ENCODE assay signal across 18 cellular contexts in the genomic region with DNA sequence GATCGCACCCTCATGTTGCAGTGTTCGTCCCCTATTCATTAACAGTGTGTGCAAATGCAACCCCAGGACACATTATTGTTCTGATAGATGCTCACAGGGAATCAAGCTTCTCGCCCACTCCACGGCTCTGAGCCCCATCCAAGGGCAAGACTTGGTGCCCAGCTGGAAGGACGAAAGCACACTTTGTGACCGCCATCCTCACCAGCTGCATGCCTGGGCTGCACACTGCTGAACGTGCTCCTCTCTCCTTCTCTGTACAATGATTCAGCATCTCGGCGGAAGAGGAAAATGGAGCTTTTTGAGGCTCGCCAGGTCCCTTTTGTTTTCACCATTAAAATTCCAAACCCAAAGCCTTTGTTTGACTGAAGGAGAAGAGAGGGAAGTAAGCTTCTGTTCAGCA. TPM values are rescaled to one million over a fixed set of nuclear protein-coding genes. Genes with fewer than 3 reads are reported as not detected.
DNase-seq lines count a peak whose midpoint lies in the region; ATAC-seq and TF ChIP-seq lines count a peak whose summit lies in the region.
"Had no signal": no experiment of that assay in that cellular context is flagged by ENCODE, and none has a peak within 500 bp of the region (broad histone marks: within the 10 kb centered on the region; RNA-seq: fewer than 3 reads in every experiment).

No MANE protein-coding gene starts in this region.

- H3K9me3 ChIP-seq in Peyer's patch, result no peaks in the 10 kb centered on the region
- H3K9me3 ChIP-seq in esophagus squamous epithelium, result no peaks in the 10 kb centered on the region
- H3K9me3 ChIP-seq: BLaER1 treated with 17β-estradiol and CSF1 and Interleukin-3, amounts not matched to agents 10 nM and 100 nM had no signal

- 77 to 87% methylated on average over 9 to 10 of the region's 10 CpGs for WGBS in esophagus squamous epithelium, 2 donors

- DNase-seq in GM23338 (ENCODE audit: low spot score) (no peak), Peyer's patch (peak in 2 of 3 donors; percentile 15 to 34), left lobe of liver (ENCODE audit: low spot score) (peak; percentile 15), ecto neural progenitor cell (ENCODE audit: low spot score) (no peak), esophagus squamous epithelium (lab: John Stamatoyannopoulos, UW) (no peak)
- no peak for DNase-seq in stimulated activated effector memory CD8-positive, alpha-beta T cell treated with anti-CD3 and anti-CD28 coated beads, Interleukin-12 subunit alpha, Interleukin-12 subunit beta, amount 100 ng/mL, for 72 hours (ENCODE audit: low spot score in 2 of 2)
- DNase-seq: CD8-positive, alpha-beta memory T cell; NCI-H1417 treated with DMSO at 0.1 percent for 48 hours; NCI-H187 treated with DMSO at 0.1 percent for 48 hours; NCI-H226; NCI-H524; PC-3; SIG-M5 had no signal

- TF ChIP-seq POLR2A in Peyer's patch (IDR thresholded peaks at IDR 0.05) (no peak), esophagus squamous epithelium (IDR thresholded peaks at IDR 0.05) (no peak)

- peaks cover 3% of the 10 kb centered on the region for H3K27me3 Mint-ChIP-seq in GM23338 (ENCODE audit: insufficient read depth, low read depth, poor library complexity)
- H3K27me3 Mint-ChIP-seq: CD8-positive, alpha-beta memory T cell had no signal

- intact Hi-C loops in esophagus squamous epithelium (cut with DNase I), result no loop called here

- no peak for ATAC-seq in GM23338
- ATAC-seq in left lobe of liver, result no peak
- no peak for ATAC-seq in stimulated activated effector memory CD8-positive, alpha-beta T cell treated with anti-CD3 and anti-CD28 coated beads, Interleukin-12 subunit alpha, Interleukin-12 subunit beta, amount 100 ng/mL, for 72 hours
- no peak for ATAC-seq in HG02759 (IDR thresholded peaks at IDR 0.05; ENCODE audit: unreplicated experiment)
- ATAC-seq: HepG2, PC-3 had no signal

- no peak overlapping the region; the same call in 1 of the 2 replicates for H3K4me2 ChIP-seq in GM23338

- H3K27ac Mint-ChIP-seq in GM23338, result peak overlapping the region; percentile 73; the same call in 1 of the 2 replicates
- peak overlapping the region; percentile 26 for H3K27ac Mint-ChIP-seq in stimulated activated effector memory CD8-positive, alpha-beta T cell treated with anti-CD3 and anti-CD28 coated beads, Interleukin-12 subunit alpha, Interleukin-12 subunit beta, amount 100 ng/mL, for 72 hours

- H3K4me3 Mint-ChIP-seq in GM23338, result no peak overlapping the region
- H3K4me3 Mint-ChIP-seq in stimulated activated effector memory CD8-positive, alpha-beta T cell treated with anti-CD3 and anti-CD28 coated beads, Interleukin-12 subunit alpha, Interleukin-12 subunit beta, amount 100 ng/mL, for 72 hours, result no peak overlapping the region
- H3K4me3 Mint-ChIP-seq: CD8-positive, alpha-beta memory T cell had no signal

- peaks cover 19% of the 10 kb centered on the region for H3K4me1 ChIP-seq in GM23338 (ENCODE audit: insufficient read depth)
- H3K4me1 ChIP-seq in Peyer's patch, result no peaks in the 10 kb centered on the region
- no peaks in the 10 kb centered on the region for H3K4me1 ChIP-seq in esophagus squamous epithelium

- H3K36me3 ChIP-seq in GM23338 (ENCODE audit: insufficient read depth), result no peaks in the 10 kb centered on the region
- H3K36me3 ChIP-seq in Peyer's patch, result peaks cover 0 to 26% (median 0%) of the 10 kb centered on the region in 3 donors
- H3K36me3 ChIP-seq in esophagus squamous epithelium, result peaks cover 0 to 57% (median 0%) of the 10 kb centered on the region in 3 donors

- no peaks in the 10 kb centered on the region for H4K20me1 ChIP-seq in GM23338 (replicated peaks; ENCODE audit: insufficient read depth)

- H3K4me3 ChIP-seq in GM23338 (no peak overlapping the region), Peyer's patch (no peak overlapping the region), esophagus squamous epithelium (no peak overlapping the region)
- H3K4me3 ChIP-seq: BLaER1 treated with 17β-estradiol and CSF1 and Interleukin-3, amounts not matched to agents 10 nM and 100 nM had no signal

- peaks cover 37% of the 10 kb centered on the region for H3K4me1 Mint-ChIP-seq in GM23338
- peaks cover 7% of the 10 kb centered on the region for H3K4me1 Mint-ChIP-seq in stimulated activated effector memory CD8-positive, alpha-beta T cell treated with anti-CD3 and anti-CD28 coated beads, Interleukin-12 subunit alpha, Interleukin-12 subunit beta, amount 100 ng/mL, for 72 hours

- H3K9me3 Mint-ChIP-seq in GM23338, result no peaks in the 10 kb centered on the region
- no peaks in the 10 kb centered on the region for H3K9me3 Mint-ChIP-seq in stimulated activated effector memory CD8-positive, alpha-beta T cell treated with anti-CD3 and anti-CD28 coated beads, Interleukin-12 subunit alpha, Interleukin-12 subunit beta, amount 100 ng/mL, for 72 hours
- H3K9me3 Mint-ChIP-seq: CD8-positive, alpha-beta memory T cell had no signal

- H2AFZ ChIP-seq in GM23338, result peak overlapping the region; percentile 64; the same call in 1 of the 2 replicates

- H3K27ac ChIP-seq in GM23338 (ENCODE audit: low read depth), result no peak overlapping the region
- no peak overlapping the region for H3K27ac ChIP-seq in Peyer's patch
- no peak overlapping the region for H3K27ac ChIP-seq in esophagus squamous epithelium
- H3K27ac ChIP-seq: KMS-11, RWPE1 had no signal

- H3K27me3 ChIP-seq in GM23338 (ENCODE audit: insufficient read depth), result no peaks in the 10 kb centered on the region
- no peaks in the 10 kb centered on the region for H3K27me3 ChIP-seq in Peyer's patch
- H3K27me3 ChIP-seq in esophagus squamous epithelium, result peaks cover 0 to 3% (median 0%) of the 10 kb centered on the region in 4 donors
- H3K27me3 ChIP-seq: BLaER1 treated with 17β-estradiol and CSF1 and Interleukin-3, amounts not matched to agents 10 nM and 100 nM had no signal

- H3K36me3 Mint-ChIP-seq in GM23338 (ENCODE audit: low read depth), result no peaks in the 10 kb centered on the region
- peaks cover 66% of the 10 kb centered on the region for H3K36me3 Mint-ChIP-seq in stimulated activated effector memory CD8-positive, alpha-beta T cell treated with anti-CD3 and anti-CD28 coated beads, Interleukin-12 subunit alpha, Interleukin-12 subunit beta, amount 100 ng/mL, for 72 hours

- no peak for TF ChIP-seq CTCF in GM23338 (conservative IDR thresholded peaks at IDR 0.05; ENCODE audit: low read depth in 2 of 2)
- no peak for TF ChIP-seq CTCF in Peyer's patch (IDR thresholded peaks at IDR 0.05)
- no peak for TF ChIP-seq CTCF in esophagus squamous epithelium (IDR thresholded peaks at IDR 0.05)

- H3F3A ChIP-seq in GM23338 (replicated peaks; ENCODE audit: low read depth), result no peaks in the 10 kb centered on the region

- peaks cover 2% of the 10 kb centered on the region; the same call in 1 of the 2 replicates for H3K9me2 ChIP-seq in GM23338 (ENCODE audit: insufficient read depth)

- no peaks in the 10 kb centered on the region for H3K79me2 ChIP-seq in GM23338 (replicated peaks; ENCODE audit: insufficient read depth)

TF ChIP-seq in GM23338, 12 proteins besides CTCF, POLR2A, EP300 and RAD21:
- TF ChIP-seq JUNB (IDR thresholded peaks at IDR 0.05; ENCODE audit: unreplicated experiment) (no peak), ZNF114 (CRISPR knock-in tag; IDR thresholded peaks at IDR 0.05) (no peak), NANOG (IDR thresholded peaks at IDR 0.05; ENCODE audit: borderline replicate concordance) (no peak)
TF ChIP-seq in GM23338: peak in this region for 0.

RNA-seq across cellular contexts. Expression of gene MKI67, which starts 41.9 kb away (rescaled TPM):
- 51.3 and 58.0 TPM in 2 replicates for total RNA-seq in GM23338 (2014; rRNA removed; shearing (Covaris generic))
- 88.7 and 103 TPM in 2 replicates for polyA plus RNA-seq in GM23338 (2016; fragmentation: Nextera tagmentation; extraction: Ambion mirVana)
- total RNA-seq in Peyer's patch (10 to 100 TPM; 11.9 to 74.3 (median 18.9) TPM), left lobe of liver (0.70 TPM), esophagus squamous epithelium (10 to 100 TPM; 14.3 to 50.8 (median 26.1) TPM)

Comparison
In these comparisons a context has a peak if more than half of its experiments do, and no peak if none do; other contexts are left out.
1. DNase-seq: peak in Peyer's patch (2 of 3) and left lobe of liver (single experiment); none in GM23338 (single experiment), stimulated activated effector memory CD8-positive, alpha-beta T cell treated with anti-CD3 and anti-CD28 coated beads, Interleukin-12 subunit alpha, Interleukin-12 subunit beta, amount 100 ng/mL, for 72 hours (0 of 2), ecto neural progenitor cell (single experiment) and esophagus squamous epithelium (single experiment).